Comparison of ENCODE assay signal across 23 cellular contexts in genomic region chr1:14661220-14661619, GRCh38.
DNase-seq lines count a peak whose midpoint lies in the region; ATAC-seq and TF ChIP-seq lines count a peak whose summit lies in the region.
"Had no signal": no experiment of that assay in that cellular context is flagged by ENCODE, and none has a peak within 500 bp of the region (broad histone marks: within the 10 kb centered on the region; RNA-seq: fewer than 3 reads in every experiment).

No MANE protein-coding gene starts in this region.

- H3K4me1 Mint-ChIP-seq in nephron, result peaks cover 35% of the 10 kb centered on the region
- no peaks in the 10 kb centered on the region for H3K4me1 Mint-ChIP-seq in activated CD4-positive, alpha-beta T cell treated with anti-CD3 and anti-CD28 coated beads, Interleukin-2, amount 10 ng/mL, durations not matched to agents 7 days and 5 days
- H3K4me1 Mint-ChIP-seq: natural killer cell had no signal

- CTCF ChIA-PET in activated CD4-positive, alpha-beta T cell treated with anti-CD3 and anti-CD28 coated beads, Interleukin-2, amount 10 ng/mL, durations not matched to agents 7 days and 5 days (lab: Charles Lee), result no interaction called here

- no peak overlapping the region for H3K27ac ChIP-seq in fibroblast of lung (ENCODE audit: insufficient read depth, low read length)
- H3K27ac ChIP-seq: lower lobe of right lung, psoas muscle, upper lobe of right lung had no signal

- no peak for ATAC-seq in GM21717 (IDR thresholded peaks at IDR 0.05; ENCODE audit: unreplicated experiment)
- ATAC-seq: activated naive CD4-positive, alpha-beta T cell treated with anti-CD3 and anti-CD28 coated beads, Interleukin-2, amount 50 U/mL, for 72 hours; activated T-cell treated with anti-CD3 and anti-CD28 coated beads, Interleukin-2, amount 50 U/mL, for 4 hours; natural killer cell; stimulated activated naive CD8-positive, alpha-beta T cell treated with anti-CD3 and anti-CD28 coated beads, Interleukin-15, amount 100 ng/mL, for 72 hours had no signal

- no peaks in the 10 kb centered on the region for H4K20me1 ChIP-seq in fibroblast of lung (ENCODE audit: control insufficient read depth, extremely low read depth, insufficient read depth, low read length)

- H3K36me3 ChIP-seq in fibroblast of lung (ENCODE audit: control insufficient read depth, insufficient read depth, low read length), result no peaks in the 10 kb centered on the region
- H3K36me3 ChIP-seq: lower lobe of right lung, upper lobe of right lung had no signal

- H3K79me2 ChIP-seq in fibroblast of lung (ENCODE audit: control insufficient read depth, insufficient read depth, low read length), result no peaks in the 10 kb centered on the region

- peak overlapping the region; percentile 27 to 83 (median 70) for H3K27ac Mint-ChIP-seq in nephron
- H3K27ac Mint-ChIP-seq in activated CD4-positive, alpha-beta T cell treated with anti-CD3 and anti-CD28 coated beads, Interleukin-2, amount 10 ng/mL, durations not matched to agents 7 days and 5 days, result no peak overlapping the region
- H3K27ac Mint-ChIP-seq: activated CD4-positive, alpha-beta memory T cell treated with anti-CD3 and anti-CD28 coated beads for 36 hours; activated naive CD4-positive, alpha-beta T cell treated with anti-CD3 and anti-CD28 coated beads, Interleukin-2, amount 50 U/mL, for 72 hours; CD4-positive, alpha-beta T cell; HFFc6; natural killer cell; stimulated activated naive CD8-positive, alpha-beta T cell treated with anti-CD3 and anti-CD28 coated beads, Interleukin-15, amount 100 ng/mL, for 72 hours had no signal

- H3K4me1 ChIP-seq in fibroblast of lung (ENCODE audit: control insufficient read depth, extremely low read depth, insufficient read depth, low read length), result no peaks in the 10 kb centered on the region
- H3K4me1 ChIP-seq: lower lobe of right lung, psoas muscle had no signal

- H3K9me3 Mint-ChIP-seq in nephron, result no peaks in the 10 kb centered on the region
- H3K9me3 Mint-ChIP-seq in activated CD4-positive, alpha-beta T cell treated with anti-CD3 and anti-CD28 coated beads, Interleukin-2, amount 10 ng/mL, durations not matched to agents 7 days and 5 days, result no peaks in the 10 kb centered on the region
- H3K9me3 Mint-ChIP-seq: activated CD4-positive, alpha-beta memory T cell treated with anti-CD3 and anti-CD28 coated beads for 36 hours; activated naive CD4-positive, alpha-beta T cell treated with anti-CD3 and anti-CD28 coated beads, Interleukin-2, amount 50 U/mL, for 72 hours; activated T-cell treated with anti-CD3 and anti-CD28 coated beads, Interleukin-2, amount 50 U/mL, for 4 hours; CD4-positive, alpha-beta T cell; natural killer cell; stimulated activated naive CD8-positive, alpha-beta T cell treated with anti-CD3 and anti-CD28 coated beads, Interleukin-15, amount 100 ng/mL, for 72 hours had no signal

- no peak overlapping the region for H2AFZ ChIP-seq in fibroblast of lung (ENCODE audit: low read length)

- H3K4me3 ChIP-seq in fibroblast of lung (replicated peaks in 1 of 4; ENCODE audit: control extremely low read depth in 1 of 4, insufficient read depth in 1 of 4, low read depth in 3 of 4, low read length in 4 of 4), result no peak overlapping the region
- H3K4me3 ChIP-seq: lower lobe of right lung, psoas muscle, upper lobe of right lung had no signal

- no peak for TF ChIP-seq CTCF in fibroblast of lung (conservative IDR thresholded peaks at IDR 0.05 in 1 of 2, IDR thresholded peaks at IDR 0.05 in 1 of 2; ENCODE audit: low read depth in 1 of 2, low read length in 2 of 2)
- TF ChIP-seq CTCF in nephron (IDR thresholded peaks at IDR 0.05; ENCODE audit: unreplicated experiment in 3 of 3), result no peak

- H3K9ac ChIP-seq in fibroblast of lung (ENCODE audit: insufficient read depth, low read length), result no peak overlapping the region

- H3K27me3 Mint-ChIP-seq in nephron (ENCODE audit: low read depth), result peaks cover 5% of the 10 kb centered on the region
- peaks cover 3% of the 10 kb centered on the region for H3K27me3 Mint-ChIP-seq in activated CD4-positive, alpha-beta T cell treated with anti-CD3 and anti-CD28 coated beads, Interleukin-2, amount 10 ng/mL, durations not matched to agents 7 days and 5 days

- H3K4me3 Mint-ChIP-seq in nephron, result no peak overlapping the region
- no peak overlapping the region for H3K4me3 Mint-ChIP-seq in activated CD4-positive, alpha-beta T cell treated with anti-CD3 and anti-CD28 coated beads, Interleukin-2, amount 10 ng/mL, durations not matched to agents 7 days and 5 days
- H3K4me3 Mint-ChIP-seq: activated CD4-positive, alpha-beta memory T cell treated with anti-CD3 and anti-CD28 coated beads for 36 hours; activated T-cell treated with anti-CD3 and anti-CD28 coated beads, Interleukin-2, amount 50 U/mL, for 4 hours; CD4-positive, alpha-beta T cell; HFFc6; natural killer cell; stimulated activated naive CD8-positive, alpha-beta T cell treated with anti-CD3 and anti-CD28 coated beads, Interleukin-15, amount 100 ng/mL, for 72 hours had no signal

- H3K4me2 ChIP-seq in fibroblast of lung (ENCODE audit: extremely low read depth, insufficient read depth, low read length), result peak overlapping the region; percentile 15

- POLR2A ChIA-PET in activated CD4-positive, alpha-beta T cell treated with anti-CD3 and anti-CD28 coated beads, Interleukin-2, amount 10 ng/mL, durations not matched to agents 7 days and 5 days (lab: Charles Lee), result no interaction called here

- H3K9me3 ChIP-seq in fibroblast of lung (ENCODE audit: control insufficient read depth, insufficient read depth, low read depth, low read length), result no peaks in the 10 kb centered on the region
- H3K9me3 ChIP-seq: lower lobe of right lung, psoas muscle, upper lobe of right lung had no signal

- H3K36me3 Mint-ChIP-seq in nephron (ENCODE audit: low read depth), result peaks cover 7% of the 10 kb centered on the region
- H3K36me3 Mint-ChIP-seq in activated CD4-positive, alpha-beta T cell treated with anti-CD3 and anti-CD28 coated beads, Interleukin-2, amount 10 ng/mL, durations not matched to agents 7 days and 5 days (ENCODE audit: low read depth), result no peaks in the 10 kb centered on the region
- H3K36me3 Mint-ChIP-seq: activated CD4-positive, alpha-beta memory T cell treated with anti-CD3 and anti-CD28 coated beads for 36 hours; activated naive CD4-positive, alpha-beta T cell treated with anti-CD3 and anti-CD28 coated beads, Interleukin-2, amount 50 U/mL, for 72 hours; natural killer cell had no signal

- DNase-seq in NCI-H1105 treated with DMSO at 0.1 percent for 48 hours (lab: John Stamatoyannopoulos, UW) (peak; percentile 21), NCI-H1105 (lab: John Stamatoyannopoulos, UW) (no peak), NCI-H69 (lab: John Stamatoyannopoulos, UW) (peak; percentile 71), fibroblast of lung (ENCODE audit: low read depth in 2 of 2) (peak; percentile 14 to 52), midbrain (lab: John Stamatoyannopoulos, UW) (no peak)
- no peak for DNase-seq in activated CD4-positive, alpha-beta T cell treated with anti-CD3 and anti-CD28 coated beads, Interleukin-2, amount 10 ng/mL, durations not matched to agents 7 days and 5 days
- DNase-seq: 8988T; activated CD4-positive, alpha-beta memory T cell treated with anti-CD3 and anti-CD28 coated beads for 36 hours; activated T-cell treated with anti-CD3 and anti-CD28 coated beads, Interleukin-2, amount 50 U/mL, for 4 hours; caudate nucleus; CD4-positive, alpha-beta T cell; DND-41; effector CD8-positive, alpha-beta T cell; foreskin melanocyte; HFFc6; lower lobe of right lung; natural killer cell; psoas muscle; stimulated activated naive CD8-positive, alpha-beta T cell treated with anti-CD3 and anti-CD28 coated beads, Interleukin-15, amount 100 ng/mL, for 72 hours; upper lobe of right lung had no signal

- no peaks in the 10 kb centered on the region for H3K27me3 ChIP-seq in fibroblast of lung (ENCODE audit: control insufficient read depth, insufficient read depth, low read length)
- H3K27me3 ChIP-seq: upper lobe of right lung had no signal

Comparison
In these comparisons a context has a peak if more than half of its experiments do, and no peak if none do; other contexts are left out.
1. DNase-seq: peak in NCI-H1105 treated with DMSO at 0.1 percent for 48 hours (single experiment), NCI-H69 (single experiment) and fibroblast of lung (2 of 2); none in NCI-H1105 (single experiment), activated CD4-positive, alpha-beta T cell treated with anti-CD3 and anti-CD28 coated beads, Interleukin-2, amount 10 ng/mL, durations not matched to agents 7 days and 5 days (single experiment) and midbrain (single experiment).